1 cellular context compared by ENCODE assay signal in genomic region chr1:154431586-154432373, GRCh38.
TF ChIP-seq lines count a peak whose summit lies in the region.

No MANE protein-coding gene starts in this region.

TF ChIP-seq in K562, 482 proteins besides CTCF, POLR2A, EP300 and RAD21 (continued from another document and continues in another):
- TF ChIP-seq TBL1XR1 (IDR thresholded peaks at IDR 0.05; ENCODE audit: low read length in 2 of 2) (no peak), ZNF280B (CRISPR knock-in tag; IDR thresholded peaks at IDR 0.05) (no peak), HEY1 (CRISPR knock-in tag; IDR thresholded peaks at IDR 0.05; ENCODE audit: borderline replicate concordance) (no peak), ZNF41 (CRISPR knock-in tag; conservative IDR thresholded peaks at IDR 0.05) (no peak), KHSRP (IDR thresholded peaks at IDR 0.05) (no peak), DPF2 (IDR thresholded peaks at IDR 0.05) (no peak; the same call in 1 of the 2 replicates), NFIC (IDR thresholded peaks at IDR 0.05) (no peak), EP400 (IDR thresholded peaks at IDR 0.05) (no peak), NRF1 (conservative IDR thresholded peaks at IDR 0.05 in 1 of 2, IDR thresholded peaks at IDR 0.05 in 1 of 2) (peak; percentile 52 to 60), ZNF707 (CRISPR knock-in tag; conservative IDR thresholded peaks at IDR 0.05) (no peak), SMAD2 (IDR thresholded peaks at IDR 0.05; ENCODE audit: low read depth, low read length) (no peak), FOXP1 (CRISPR knock-in tag; IDR thresholded peaks at IDR 0.05) (no peak), ATF2 (CRISPR knock-in tag; IDR thresholded peaks at IDR 0.05) (no peak), JUN (IDR thresholded peaks at IDR 0.05; ENCODE audit: borderline replicate concordance, low read depth, low read length) (peak; percentile 75), JUN (CRISPR knock-in tag; IDR thresholded peaks at IDR 0.05; ENCODE audit: borderline replicate concordance) (no peak), ZNF512 (tag; IDR thresholded peaks at IDR 0.05) (no peak), BCLAF1 (IDR thresholded peaks at IDR 0.05; ENCODE audit: borderline replicate concordance in 1 of 2, control insufficient read depth in 1 of 2, low read depth in 2 of 2, low read length in 1 of 2) (no peak), AFF4 (CRISPR knock-in tag; IDR thresholded peaks at IDR 0.05) (no peak), POLR3G (IDR thresholded peaks at IDR 0.05; ENCODE audit: extremely low read depth, insufficient read length, insufficient replicate concordance) (no peak), ZBTB33 (CRISPR knock-in tag; IDR thresholded peaks at IDR 0.05) (no peak), MTA2 (IDR thresholded peaks at IDR 0.05; ENCODE audit: low read depth) (no peak), ZBTB17 (CRISPR knock-in tag; IDR thresholded peaks at IDR 0.05) (no peak), E2F8 (IDR thresholded peaks at IDR 0.05; ENCODE audit: low read depth, partially characterized antibody) (no peak), ZBTB40 (IDR thresholded peaks at IDR 0.05) (no peak), ZBTB40 (CRISPR knock-in tag; IDR thresholded peaks at IDR 0.05) (no peak), HDAC2 (IDR thresholded peaks at IDR 0.05) (peak; percentile 48; the same call in 1 of the 2 replicates), POLR2AphosphoS2 (IDR thresholded peaks at IDR 0.05; ENCODE audit: low read length) (no peak), ADNP (tag; IDR thresholded peaks at IDR 0.05) (no peak), TSC22D4 (tag; IDR thresholded peaks at IDR 0.05) (no peak), ZFPM2 (CRISPR knock-in tag; IDR thresholded peaks at IDR 0.05) (no peak), E2F3 (CRISPR knock-in tag; IDR thresholded peaks at IDR 0.05) (no peak), MTF1 (CRISPR knock-in tag; IDR thresholded peaks at IDR 0.05; ENCODE audit: borderline replicate concordance) (no peak), TCF3 (CRISPR knock-in tag; IDR thresholded peaks at IDR 0.05) (no peak)
